ENCODE assay signal across 17 cellular contexts in genomic region chr19:10924597-10924996, GRCh38. TPM values are rescaled to one million over a fixed set of nuclear protein-coding genes. Genes with fewer than 3 reads are reported as not detected.
DNase-seq lines count a peak whose midpoint lies in the region; ATAC-seq and TF ChIP-seq lines count a peak whose summit lies in the region.
"Had no signal": no experiment of that assay in that cellular context is flagged by ENCODE, and none has a peak within 500 bp of the region (broad histone marks: within the 10 kb centered on the region; RNA-seq: fewer than 3 reads in every experiment).

No MANE protein-coding gene starts in this region.

- no peaks in the 10 kb centered on the region for H3K9me3 Mint-ChIP-seq in activated T-cell treated with anti-CD3 and anti-CD28 coated beads, Interleukin-2, amount 50 U/mL, for 24 hours
- H3K9me3 Mint-ChIP-seq in memory B cell, result no peaks in the 10 kb centered on the region
- no peaks in the 10 kb centered on the region for H3K9me3 Mint-ChIP-seq in stimulated activated memory B cell treated with anti-CD40 and anti-IgM and Interleukin-4, amounts not matched to agents 10 μg/mL and 1 μg/mL and 100 μg/mL, for 72 hours

- no peak for ATAC-seq in memory B cell (ENCODE audit: low read depth)
- no peak for ATAC-seq in stimulated activated memory B cell treated with anti-CD40 and anti-IgM and Interleukin-4, amounts not matched to agents 10 μg/mL and 1 μg/mL and 100 μg/mL, for 72 hours
- no peak for ATAC-seq in aorta (ENCODE audit: low FRiP score)
- no peak for ATAC-seq in GM19397 (IDR thresholded peaks at IDR 0.05; ENCODE audit: unreplicated experiment)
- ATAC-seq: HepG2, PC-3 had no signal

- intact Hi-C loops in aorta (cut with DNase I), result loop anchor here in 1 of 2 donors (10.0 kb wide), 1 partner anchor 50 kb away; the partner anchor contains the start of gene CARM1

- H3K4me3 ChIP-seq in WERI-Rb-1 (ENCODE audit: low read depth, low read length), result no peak overlapping the region
- H3K4me3 ChIP-seq in aorta (ENCODE audit: low read length in 2 of 2), result no peak overlapping the region

- H3K27me3 Mint-ChIP-seq in activated T-cell treated with anti-CD3 and anti-CD28 coated beads, Interleukin-2, amount 50 U/mL, for 24 hours, result no peaks in the 10 kb centered on the region
- no peaks in the 10 kb centered on the region for H3K27me3 Mint-ChIP-seq in memory B cell
- H3K27me3 Mint-ChIP-seq in stimulated activated memory B cell treated with anti-CD40 and anti-IgM and Interleukin-4, amounts not matched to agents 10 μg/mL and 1 μg/mL and 100 μg/mL, for 72 hours, result no peaks in the 10 kb centered on the region

- no peaks in the 10 kb centered on the region for H3K4me1 ChIP-seq in aorta (ENCODE audit: control insufficient read depth in 1 of 2, insufficient read depth in 2 of 2, low read length in 2 of 2)

- H3K36me3 Mint-ChIP-seq in activated T-cell treated with anti-CD3 and anti-CD28 coated beads, Interleukin-2, amount 50 U/mL, for 24 hours (ENCODE audit: low read depth), result peaks cover 60% of the 10 kb centered on the region
- peaks cover 16% of the 10 kb centered on the region for H3K36me3 Mint-ChIP-seq in memory B cell
- peaks cover 28% of the 10 kb centered on the region for H3K36me3 Mint-ChIP-seq in stimulated activated memory B cell treated with anti-CD40 and anti-IgM and Interleukin-4, amounts not matched to agents 10 μg/mL and 1 μg/mL and 100 μg/mL, for 72 hours

- no peak for TF ChIP-seq CTCF in WERI-Rb-1 (IDR thresholded peaks at IDR 0.05; ENCODE audit: low read depth, low read length)

- H3K27ac Mint-ChIP-seq in activated T-cell treated with anti-CD3 and anti-CD28 coated beads, Interleukin-2, amount 50 U/mL, for 24 hours, result peak overlapping the region; percentile 71
- peak overlapping the region; percentile 14 for H3K27ac Mint-ChIP-seq in memory B cell
- H3K27ac Mint-ChIP-seq in stimulated activated memory B cell treated with anti-CD40 and anti-IgM and Interleukin-4, amounts not matched to agents 10 μg/mL and 1 μg/mL and 100 μg/mL, for 72 hours, result peak overlapping the region; percentile 23

- H3K9me3 ChIP-seq in WERI-Rb-1 (ENCODE audit: severe bottlenecking) (no peaks in the 10 kb centered on the region), aorta (ENCODE audit: control insufficient read depth, low read length) (no peaks in the 10 kb centered on the region)

- WGBS in aorta, 2 donors, result 76 to 77% methylated on average over 13 of the region's 13 CpGs

- H3K36me3 ChIP-seq in WERI-Rb-1 (peaks cover 64% of the 10 kb centered on the region), aorta (ENCODE audit: control insufficient read depth in 1 of 2, insufficient read depth in 2 of 2, low read length in 1 of 2) (no peaks in the 10 kb centered on the region)

- no peak for DNase-seq in activated T-cell treated with anti-CD3 and anti-CD28 coated beads, Interleukin-2, amount 50 U/mL, for 24 hours
- DNase-seq in activated T-cell treated with anti-CD3 and anti-CD28 coated beads for 4 hours (no peak), WERI-Rb-1 (no peak), memory B cell (ENCODE audit: low spot score in 2 of 2) (no peak), aorta (no peak), T-helper 2 cell (no peak)
- DNase-seq: DMS153, KG1, NCI-H1436, NCI-H2029, NCI-H510A, NCI-H774, PC-3 had no signal

- no peak overlapping the region for H3K4me3 Mint-ChIP-seq in activated T-cell treated with anti-CD3 and anti-CD28 coated beads, Interleukin-2, amount 50 U/mL, for 24 hours
- H3K4me3 Mint-ChIP-seq in memory B cell, result no peak overlapping the region
- no peak overlapping the region for H3K4me3 Mint-ChIP-seq in stimulated activated memory B cell treated with anti-CD40 and anti-IgM and Interleukin-4, amounts not matched to agents 10 μg/mL and 1 μg/mL and 100 μg/mL, for 72 hours

- H3K27ac ChIP-seq in WERI-Rb-1, result peak overlapping the region; percentile 39; the same call in 1 of the 2 replicates
- no peak overlapping the region for H3K27ac ChIP-seq in aorta (ENCODE audit: low read depth in 1 of 2, low read length in 2 of 2)
- H3K27ac ChIP-seq: C4-2B had no signal

- H3K4me1 Mint-ChIP-seq in activated T-cell treated with anti-CD3 and anti-CD28 coated beads, Interleukin-2, amount 50 U/mL, for 24 hours (ENCODE audit: low read depth), result peaks cover 14% of the 10 kb centered on the region
- H3K4me1 Mint-ChIP-seq in memory B cell, result peaks cover 14% of the 10 kb centered on the region
- peaks cover 16% of the 10 kb centered on the region for H3K4me1 Mint-ChIP-seq in stimulated activated memory B cell treated with anti-CD40 and anti-IgM and Interleukin-4, amounts not matched to agents 10 μg/mL and 1 μg/mL and 100 μg/mL, for 72 hours

- H3K27me3 ChIP-seq in WERI-Rb-1 (ENCODE audit: insufficient read depth, low read depth, severe bottlenecking), result no peaks in the 10 kb centered on the region
- no peaks in the 10 kb centered on the region for H3K27me3 ChIP-seq in aorta (ENCODE audit: control insufficient read depth in 1 of 2, insufficient read depth in 2 of 2, low read length in 1 of 2)

RNA-seq across cellular contexts. Expression of gene YIPF2, which starts 3.8 kb away (rescaled TPM):
- total RNA-seq in aorta, result 10 to 100 TPM; 36.5 to 41.8 TPM
- 10 to 100 TPM; 30.1 to 41.1 TPM for polyA plus RNA-seq in aorta

RNA-seq across cellular contexts. Expression of gene TIMM29, which starts 4.0 kb away (rescaled TPM):
- 10 to 100 TPM; 13.7 to 15.7 TPM for total RNA-seq in aorta
- 10 to 100 TPM; 15.2 to 16.0 TPM for polyA plus RNA-seq in aorta

RNA-seq across cellular contexts. Expression of gene SMARCA4, which starts 36.2 kb away (rescaled TPM):
- total RNA-seq in aorta, result 10 to 100 TPM; 65.0 to 67.4 TPM
- 10 to 100 TPM; 17.8 to 61.8 TPM for polyA plus RNA-seq in aorta

RNA-seq across cellular contexts. Expression of gene CARM1, which starts 53.2 kb away (rescaled TPM):
- 10 to 100 TPM; 27.9 to 41.4 TPM for total RNA-seq in aorta
- polyA plus RNA-seq in aorta, result 10 to 100 TPM; 11.5 to 23.9 TPM

Comparison
In these comparisons a context has a peak if more than half of its experiments do, and no peak if none do; other contexts are left out.
1. H3K27ac Mint-ChIP-seq: peak in every context shown above with its lines; median percentile 71 in activated T-cell treated with anti-CD3 and anti-CD28 coated beads, Interleukin-2, amount 50 U/mL, for 24 hours; 23 in stimulated activated memory B cell treated with anti-CD40 and anti-IgM and Interleukin-4, amounts not matched to agents 10 μg/mL and 1 μg/mL and 100 μg/mL, for 72 hours; 14 in memory B cell.